ENCODE assay signal across 8 cellular contexts in genomic region chr20:17681741-17682102, GRCh38. TPM values are rescaled to one million over a fixed set of nuclear protein-coding genes. Genes with fewer than 3 reads are reported as not detected.
DNase-seq lines count a peak whose midpoint lies in the region; ATAC-seq and TF ChIP-seq lines count a peak whose summit lies in the region.

No MANE protein-coding gene starts in this region.

- peak in 2 of 3 donors; percentile 13 to 34 for DNase-seq in T-helper 17 cell
- DNase-seq in right cardiac atrium, result no peak
- no peak for DNase-seq in HuH-7.5 (ENCODE audit: low spot score)
- no peak for DNase-seq in GF-D8 (lab: John Stamatoyannopoulos, UW)
- no peak for DNase-seq in UCSD-AML1 (lab: John Stamatoyannopoulos, UW; ENCODE audit: unreplicated experiment)

- H3K9me3 ChIP-seq in T-helper 17 cell (ENCODE audit: control insufficient read depth, low read length, poor library complexity, severe bottlenecking) (no peaks in the 10 kb centered on the region), right cardiac atrium (ENCODE audit: control insufficient read depth, low read length) (no peaks in the 10 kb centered on the region)

- H3K4me1 Mint-ChIP-seq in T-helper 17 cell, result peaks cover 13% of the 10 kb centered on the region
- peaks cover 17% of the 10 kb centered on the region for H3K4me1 Mint-ChIP-seq in stimulated activated naive CD8-positive, alpha-beta T cell treated with anti-CD3 and anti-CD28 coated beads, Interleukin-15, Interleukin-2, amounts not matched to agents 100 ng/mL and 50 ng/mL, for 24 hours (ENCODE audit: low read depth)

- no peaks in the 10 kb centered on the region for H3K9me3 Mint-ChIP-seq in stimulated activated naive CD8-positive, alpha-beta T cell treated with anti-CD3 and anti-CD28 coated beads, Interleukin-15, Interleukin-2, amounts not matched to agents 100 ng/mL and 50 ng/mL, for 24 hours

- H3K27ac ChIP-seq in right cardiac atrium (ENCODE audit: low read length), result peak overlapping the region; percentile 97

- under 1% methylated on average over 62 of the region's 62 CpGs for WGBS in right cardiac atrium

- H3K27me3 Mint-ChIP-seq in T-helper 17 cell, result peaks cover 18% of the 10 kb centered on the region
- peaks cover 17% of the 10 kb centered on the region for H3K27me3 Mint-ChIP-seq in stimulated activated naive CD8-positive, alpha-beta T cell treated with anti-CD3 and anti-CD28 coated beads, Interleukin-15, Interleukin-2, amounts not matched to agents 100 ng/mL and 50 ng/mL, for 24 hours

- peak overlapping the region; percentile 93 for H3K4me3 Mint-ChIP-seq in T-helper 17 cell
- H3K4me3 Mint-ChIP-seq in stimulated activated naive CD8-positive, alpha-beta T cell treated with anti-CD3 and anti-CD28 coated beads, Interleukin-15, Interleukin-2, amounts not matched to agents 100 ng/mL and 50 ng/mL, for 24 hours, result peak overlapping the region; percentile 80

- peak overlapping the region; percentile 93 for H3K4me3 ChIP-seq in right cardiac atrium (ENCODE audit: low read length)

- ATAC-seq in GM18505 (IDR thresholded peaks at IDR 0.05; ENCODE audit: unreplicated experiment), result peak; percentile 12
- ATAC-seq in HG02588 (IDR thresholded peaks at IDR 0.05; ENCODE audit: unreplicated experiment), result peak; percentile 9
- ATAC-seq in T-helper 17 cell, result peak; percentile 4
- ATAC-seq in right cardiac atrium, result no peak

- H3K27ac Mint-ChIP-seq in T-helper 17 cell, result peak overlapping the region; percentile 19
- H3K27ac Mint-ChIP-seq in stimulated activated naive CD8-positive, alpha-beta T cell treated with anti-CD3 and anti-CD28 coated beads, Interleukin-15, Interleukin-2, amounts not matched to agents 100 ng/mL and 50 ng/mL, for 24 hours, result no peak overlapping the region

- H3K36me3 Mint-ChIP-seq in T-helper 17 cell (ENCODE audit: low read depth), result peaks cover 2% of the 10 kb centered on the region
- peaks cover 6% of the 10 kb centered on the region for H3K36me3 Mint-ChIP-seq in stimulated activated naive CD8-positive, alpha-beta T cell treated with anti-CD3 and anti-CD28 coated beads, Interleukin-15, Interleukin-2, amounts not matched to agents 100 ng/mL and 50 ng/mL, for 24 hours (ENCODE audit: low read depth)

- intact Hi-C loops in right cardiac atrium (cut with DNase I), result loop anchor here in 2 of 4 donors (1.0 to 10.0 kb wide), 3 partner anchors 123 to 217 kb away; no protein-coding TSS in a partner anchor

- no peaks in the 10 kb centered on the region for H3K27me3 ChIP-seq in right cardiac atrium (ENCODE audit: control insufficient read depth, insufficient read depth)

- H3K4me1 ChIP-seq in right cardiac atrium (ENCODE audit: control insufficient read depth, insufficient read depth, low read length), result peaks cover 6% of the 10 kb centered on the region

- TF ChIP-seq POLR2A in GM18505 (IDR thresholded peaks at IDR 0.05; ENCODE audit: borderline replicate concordance, extremely low read depth, insufficient read depth, insufficient read length), result no peak

RNA-seq across cellular contexts. Expression of gene RRBP1, which starts 0.3 kb away (rescaled TPM):
- 10 to 100 TPM; 31.4 to 37.8 TPM for total RNA-seq in T-helper 17 cell
- total RNA-seq in right cardiac atrium, result 100 to 1,000 TPM in 1 of 4 donors, 10 to 100 TPM in 3; 49.8 to 120 (median 57.1) TPM
- 38.2 TPM for polyA plus RNA-seq in right cardiac atrium

RNA-seq across cellular contexts. Expression of gene BANF2, which starts 18.0 kb away (rescaled TPM):
- total RNA-seq in T-helper 17 cell (not detected), right cardiac atrium (not detected)
- not detected for polyA plus RNA-seq in right cardiac atrium

Comparison
In these comparisons a context has a peak if more than half of its experiments do, and no peak if none do; other contexts are left out.
1. ATAC-seq: peak in GM18505 (single experiment), HG02588 (single experiment) and T-helper 17 cell (single experiment); none in right cardiac atrium (0 of 2).
2. DNase-seq: peak in T-helper 17 cell (2 of 3); none in right cardiac atrium (0 of 3), HuH-7.5 (single experiment), GF-D8 (single experiment) and UCSD-AML1 (single experiment).